Comparison of ENCODE assay signal across 1 cellular context in the genomic region with DNA sequence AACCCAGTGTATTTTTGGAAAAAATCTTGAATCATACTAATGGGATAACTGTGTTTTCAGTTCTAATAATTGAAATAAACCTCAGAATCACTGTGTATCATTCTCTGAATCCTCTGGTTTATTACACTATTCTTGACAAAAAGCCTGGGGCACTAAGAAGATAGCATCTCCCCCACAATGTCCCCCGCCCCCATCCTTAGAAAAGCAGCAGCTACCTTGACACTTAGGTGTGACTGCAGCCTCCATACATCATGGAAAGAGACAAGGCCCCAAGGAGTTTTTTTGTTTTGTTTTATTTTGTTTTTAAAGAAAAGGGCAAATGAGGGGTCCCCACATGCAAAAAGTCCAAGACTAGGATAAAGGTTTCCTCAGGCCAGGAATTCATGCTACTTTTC.
TF ChIP-seq lines count a peak whose summit lies in the region.

No MANE protein-coding gene starts in this region.

TF ChIP-seq in HEK293T, 16 proteins besides CTCF, POLR2A, EP300 and RAD21 (continued from another document):
- TF ChIP-seq, protein P1, sequence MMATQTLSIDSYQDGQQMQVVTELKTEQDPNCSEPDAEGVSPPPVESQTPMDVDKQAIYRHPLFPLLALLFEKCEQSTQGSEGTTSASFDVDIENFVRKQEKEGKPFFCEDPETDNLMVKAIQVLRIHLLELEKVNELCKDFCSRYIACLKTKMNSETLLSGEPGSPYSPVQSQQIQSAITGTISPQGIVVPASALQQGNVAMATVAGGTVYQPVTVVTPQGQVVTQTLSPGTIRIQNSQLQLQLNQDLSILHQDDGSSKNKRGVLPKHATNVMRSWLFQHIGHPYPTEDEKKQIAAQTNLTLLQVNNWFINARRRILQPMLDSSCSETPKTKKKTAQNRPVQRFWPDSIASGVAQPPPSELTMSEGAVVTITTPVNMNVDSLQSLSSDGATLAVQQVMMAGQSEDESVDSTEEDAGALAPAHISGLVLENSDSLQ (IDR thresholded peaks at IDR 0.05) = no peak
- TF ChIP-seq SP1 (IDR thresholded peaks at IDR 0.05) (no peak), ARNT (IDR thresholded peaks at IDR 0.05) (no peak)
